ENCODE assay signal across 9 cellular contexts in genomic region chr15:41512078-41512394, GRCh38. TPM values are rescaled to one million over a fixed set of nuclear protein-coding genes. Genes with fewer than 3 reads are reported as not detected.
DNase-seq lines count a peak whose midpoint lies in the region; ATAC-seq and TF ChIP-seq lines count a peak whose summit lies in the region.
"Had no signal": no experiment of that assay in that cellular context is flagged by ENCODE, and none has a peak within 500 bp of the region (broad histone marks: within the 10 kb centered on the region; RNA-seq: fewer than 3 reads in every experiment).

No MANE protein-coding gene starts in this region.

- no peaks in the 10 kb centered on the region for H4K20me1 ChIP-seq in Karpas-422 (ENCODE audit: insufficient read depth, low read depth, low read length)

- H3K4me1 ChIP-seq in gastroesophageal sphincter (peaks cover 0 to 31% (median 26%) of the 10 kb centered on the region in 3 donors), skeletal muscle satellite cell (ENCODE audit: control insufficient read depth, insufficient read depth, low read length) (peaks cover 21% of the 10 kb centered on the region), Karpas-422 (ENCODE audit: low read length) (peaks cover 12% of the 10 kb centered on the region)
- H3K4me1 ChIP-seq: A549 had no signal

- DNase-seq in NCI-H1092 treated with DMSO at 0.1 percent for 48 hours (lab: John Stamatoyannopoulos, UW) (peak; percentile 25), NCI-H1092 (lab: John Stamatoyannopoulos, UW) (no peak), Karpas-422 (no peak)
- peak; percentile 23 for DNase-seq in activated CD4-positive, alpha-beta T cell treated with anti-CD3 and anti-CD28 coated beads, Interleukin-2, amount 50 U/mL, for 1 hour

- no peaks in the 10 kb centered on the region for H3K9me2 ChIP-seq in Karpas-422 (replicated peaks; ENCODE audit: insufficient read depth, low read length)

- H3K9me3 ChIP-seq in gastroesophageal sphincter (no peaks in the 10 kb centered on the region), skeletal muscle satellite cell (replicated peaks; ENCODE audit: low read length) (no peaks in the 10 kb centered on the region), Karpas-422 (ENCODE audit: low read length) (no peaks in the 10 kb centered on the region)
- H3K9me3 ChIP-seq: A549 had no signal

- peak overlapping the region; percentile 57 for H3K4me2 ChIP-seq in skeletal muscle satellite cell (ENCODE audit: low read length)
- no peak overlapping the region for H3K4me2 ChIP-seq in Karpas-422 (ENCODE audit: low read depth, low read length, poor library complexity, severe bottlenecking)
- H3K4me2 ChIP-seq: A549 had no signal

- H3K4me3 ChIP-seq in gastroesophageal sphincter: peak overlapping the region in 1 of 2 donors; percentile 45
- no peak overlapping the region for H3K4me3 ChIP-seq in skeletal muscle satellite cell (ENCODE audit: low read length)
- H3K4me3 ChIP-seq in Karpas-422 (ENCODE audit: low read length): no peak overlapping the region
- H3K4me3 ChIP-seq: A549 had no signal

- WGBS in gastroesophageal sphincter (ENCODE audit: low coverage in 1 of 2), 2 donors: no CpG with 5 or more reads among the region's 30 CpGs

- TF ChIP-seq CTCF in gastroesophageal sphincter (IDR thresholded peaks at IDR 0.05): no peak

- peaks cover 47% of the 10 kb centered on the region for H3K27me3 ChIP-seq in gastroesophageal sphincter
- H3K27me3 ChIP-seq in skeletal muscle satellite cell (ENCODE audit: control insufficient read depth, insufficient read depth, low read length): peaks cover 38% of the 10 kb centered on the region
- no peaks in the 10 kb centered on the region for H3K27me3 ChIP-seq in Karpas-422 (ENCODE audit: low read length)

- H3K36me3 ChIP-seq in gastroesophageal sphincter (peaks cover 0 to 2% of the 10 kb centered on the region in 2 donors), skeletal muscle satellite cell (ENCODE audit: insufficient read depth, low read length) (peaks cover 3% of the 10 kb centered on the region), Karpas-422 (ENCODE audit: insufficient read depth, low read length) (no peaks in the 10 kb centered on the region)

- ATAC-seq in gastroesophageal sphincter (peak; percentile 19), GM18511 (IDR thresholded peaks at IDR 0.05; ENCODE audit: unreplicated experiment) (no peak), HG02884 (IDR thresholded peaks at IDR 0.05; ENCODE audit: unreplicated experiment) (no peak)
- ATAC-seq: A549 had no signal

- no peak for TF ChIP-seq POLR2A in gastroesophageal sphincter (IDR thresholded peaks at IDR 0.05)

- H2AFZ ChIP-seq in Karpas-422 (ENCODE audit: low read length): no peak overlapping the region

- no peaks in the 10 kb centered on the region for H3K79me2 ChIP-seq in Karpas-422 (ENCODE audit: low read length)

- TF ChIP-seq EP300 in gastroesophageal sphincter (IDR thresholded peaks at IDR 0.05): no peak

- H3K9ac ChIP-seq in skeletal muscle satellite cell (ENCODE audit: low read depth, low read length) (no peak overlapping the region), Karpas-422 (ENCODE audit: low read length) (no peak overlapping the region)

- H3K27ac ChIP-seq in gastroesophageal sphincter (no peak overlapping the region), Karpas-422 (ENCODE audit: low read length) (no peak overlapping the region)
- H3K27ac ChIP-seq: A549 had no signal

RNA-seq across cellular contexts. Expression of gene LTK, which starts 1.6 kb away (rescaled TPM):
- total RNA-seq in gastroesophageal sphincter: under 1 TPM in 3 of 4 donors, not detected in 1; 0.16 to 0.54 (median 0.19) TPM
- under 0.01 and 0.25 TPM in 2 replicates for total RNA-seq in skeletal muscle satellite cell (2012; rRNA removed)
- total RNA-seq in Karpas-422 (2014; rRNA removed; shearing (Covaris generic); ENCODE audit: low replicate concordance): 0.78 and 1.7 TPM in 2 replicates

RNA-seq across cellular contexts. Expression of gene ITPKA, which starts 18.4 kb away (rescaled TPM):
- total RNA-seq in gastroesophageal sphincter: 1 to 10 TPM in 1 of 4 donors, under 1 TPM in 2, not detected in 1; 0.85 to 1.2 (median 0.94) TPM
- 1.5 and 1.8 TPM in 2 replicates for total RNA-seq in skeletal muscle satellite cell (2012; rRNA removed)
- not detected in 2 replicates for total RNA-seq in Karpas-422 (2014; rRNA removed; shearing (Covaris generic); ENCODE audit: low replicate concordance)

RNA-seq across cellular contexts. Expression of gene RPAP1, which starts 32.0 kb away (rescaled TPM):
- 10 to 100 TPM; 10.4 to 33.1 (median 12.6) TPM for total RNA-seq in gastroesophageal sphincter
- 14.4 and 16.2 TPM in 2 replicates for total RNA-seq in skeletal muscle satellite cell (2012; rRNA removed)
- total RNA-seq in Karpas-422 (2014; rRNA removed; shearing (Covaris generic); ENCODE audit: low replicate concordance): 17.4 and 26.2 TPM in 2 replicates

RNA-seq across cellular contexts. Expression of gene TYRO3, which starts 47.0 kb away (rescaled TPM):
- 1 to 10 TPM; 3.1 to 9.5 (median 8.4) TPM for total RNA-seq in gastroesophageal sphincter
- total RNA-seq in skeletal muscle satellite cell (2012; rRNA removed): 5.3 and 5.9 TPM in 2 replicates
- 0.37 and 1.1 TPM in 2 replicates for total RNA-seq in Karpas-422 (2014; rRNA removed; shearing (Covaris generic); ENCODE audit: low replicate concordance)

Comparison
In these comparisons a context has a peak if more than half of its experiments do, and no peak if none do; other contexts are left out.
1. DNase-seq: peak in NCI-H1092 treated with DMSO at 0.1 percent for 48 hours (single experiment) and activated CD4-positive, alpha-beta T cell treated with anti-CD3 and anti-CD28 coated beads, Interleukin-2, amount 50 U/mL, for 1 hour (single experiment); none in NCI-H1092 (single experiment) and Karpas-422 (single experiment).